Comparison of ENCODE assay signal across 10 cellular contexts in the genomic region with DNA sequence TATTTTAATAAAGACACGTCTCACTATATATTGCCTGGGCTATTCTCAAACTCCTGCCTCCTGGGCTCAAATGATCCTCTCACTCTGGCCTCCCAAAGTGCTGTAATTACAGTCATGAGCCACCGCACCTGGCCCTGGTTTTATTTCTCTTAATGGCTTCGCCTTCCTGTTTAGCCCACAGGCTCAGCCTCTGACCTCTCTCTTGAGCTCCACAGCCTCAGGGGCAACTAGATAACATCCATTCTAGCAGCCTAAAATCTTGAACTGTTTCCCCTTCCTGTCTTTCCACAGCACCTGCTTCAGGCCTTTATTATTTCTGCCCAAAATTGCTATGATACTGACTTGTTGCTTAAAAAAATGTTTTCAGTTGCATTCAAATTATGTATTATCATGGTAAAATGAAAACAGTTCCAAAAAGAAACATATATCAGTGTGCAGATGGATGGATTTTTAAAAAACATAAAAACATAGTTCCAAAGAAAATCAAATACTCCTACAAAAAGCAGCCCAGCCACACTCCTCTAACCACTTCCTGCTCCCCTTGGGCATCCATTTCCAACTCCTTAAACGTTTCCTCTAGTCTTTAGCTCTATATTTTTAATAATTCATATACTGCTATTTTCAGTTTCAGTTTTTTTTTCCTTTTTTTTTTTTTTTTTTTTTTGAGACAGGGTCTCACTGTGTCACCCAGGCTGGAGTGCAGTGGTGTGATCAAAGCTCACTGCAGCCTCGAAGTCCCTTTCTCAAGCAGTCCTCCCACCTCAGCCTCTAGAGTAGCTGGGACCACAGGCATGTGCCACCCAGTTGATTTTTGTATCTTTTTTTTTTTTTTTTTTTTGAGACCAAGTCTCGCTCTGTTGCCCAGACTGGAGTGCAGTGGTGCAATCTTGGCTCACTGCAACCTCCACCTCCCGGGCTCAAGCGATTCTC. TPM values are rescaled to one million over a fixed set of nuclear protein-coding genes. Genes with fewer than 3 reads are reported as not detected.
DNase-seq lines count a peak whose midpoint lies in the region; ATAC-seq, FAIRE-seq and TF ChIP-seq lines count a peak whose summit lies in the region.
"Had no signal": no experiment of that assay in that cellular context is flagged by ENCODE, and none has a peak within 500 bp of the region (broad histone marks: within the 10 kb centered on the region; RNA-seq: fewer than 3 reads in every experiment).

No MANE protein-coding gene starts in this region.

- H3K4me3 Mint-ChIP-seq in CD4-positive, CD25-positive, alpha-beta regulatory T cell = peak overlapping the region; percentile 24 to 73 (median 46)
- H3K4me3 Mint-ChIP-seq in effector memory CD8-positive, alpha-beta T cell = peak overlapping the region; percentile 33 to 42

- H3F3A ChIP-seq in OCI-LY1 (ENCODE audit: insufficient read depth, low read length) = no peaks in the 10 kb centered on the region

- H3K4me2 ChIP-seq in OCI-LY1 (ENCODE audit: low read length) = peak overlapping the region; percentile 10; the same call in 1 of the 2 replicates

- no peak for TF ChIP-seq CTCF in OCI-LY1 (IDR thresholded peaks at IDR 0.05; ENCODE audit: low read length)
- TF ChIP-seq CTCF in brain microvascular endothelial cell (IDR thresholded peaks at IDR 0.05; ENCODE audit: low read depth, low read length, missing control alignments) = no peak

- peak overlapping the region; percentile 67 for H3K27ac ChIP-seq in CD4-positive, CD25-positive, alpha-beta regulatory T cell (ENCODE audit: insufficient read depth, low read length, poor library complexity, severe bottlenecking)
- peak overlapping the region; percentile 75 for H3K27ac ChIP-seq in OCI-LY1 (ENCODE audit: low read depth, low read length, poor library complexity, severe bottlenecking)
- no peak overlapping the region for H3K27ac ChIP-seq in brain microvascular endothelial cell
- H3K27ac ChIP-seq: epithelial cell of prostate had no signal

- H3K36me3 Mint-ChIP-seq in CD4-positive, CD25-positive, alpha-beta regulatory T cell = peaks cover under 1% of the 10 kb centered on the region
- peaks cover 10% of the 10 kb centered on the region for H3K36me3 Mint-ChIP-seq in effector memory CD8-positive, alpha-beta T cell (ENCODE audit: insufficient read depth)

- H3K9me3 ChIP-seq in CD4-positive, CD25-positive, alpha-beta regulatory T cell (ENCODE audit: control insufficient read depth in 2 of 2, low read length in 2 of 2) = no peaks in the 10 kb centered on the region
- H3K9me3 ChIP-seq in OCI-LY1 (ENCODE audit: low read length) = no peaks in the 10 kb centered on the region

- no peaks in the 10 kb centered on the region for H3K36me3 ChIP-seq in CD4-positive, CD25-positive, alpha-beta regulatory T cell (ENCODE audit: control insufficient read depth, insufficient read depth, low read length)
- H3K36me3 ChIP-seq in OCI-LY1 (ENCODE audit: insufficient read depth, low read length) (no peaks in the 10 kb centered on the region), brain microvascular endothelial cell (replicated peaks) (no peaks in the 10 kb centered on the region)

- FAIRE-seq in GM19239 (lab: Jason Lieb, UNC) = peak; percentile 79

- ATAC-seq in CD4-positive, CD25-positive, alpha-beta regulatory T cell (ENCODE audit: low read depth in 2 of 2) = no peak
- no peak for ATAC-seq in effector memory CD8-positive, alpha-beta T cell (replicated peaks)
- no peak for ATAC-seq in HG03457 (IDR thresholded peaks at IDR 0.05; ENCODE audit: unreplicated experiment)
- ATAC-seq in HG02885 (IDR thresholded peaks at IDR 0.05; ENCODE audit: poor library complexity, unreplicated experiment) = no peak
- ATAC-seq in HG03354 (IDR thresholded peaks at IDR 0.05; ENCODE audit: poor library complexity, severe bottlenecking, unreplicated experiment) = no peak

- peaks cover 26% of the 10 kb centered on the region for H3K4me1 ChIP-seq in CD4-positive, CD25-positive, alpha-beta regulatory T cell (ENCODE audit: control insufficient read depth, insufficient read depth, low read length, poor library complexity, severe bottlenecking)
- peaks cover 46% of the 10 kb centered on the region for H3K4me1 ChIP-seq in OCI-LY1 (ENCODE audit: insufficient read depth, low read length, severe bottlenecking)

- H2AFZ ChIP-seq in OCI-LY1 (ENCODE audit: low read length) = no peak overlapping the region

- H3K4me3 ChIP-seq in CD4-positive, CD25-positive, alpha-beta regulatory T cell (ENCODE audit: low read depth, low read length) = peak overlapping the region; percentile 26
- H3K4me3 ChIP-seq in OCI-LY1 (ENCODE audit: low read depth, low read length, poor library complexity, severe bottlenecking) (no peak overlapping the region), brain microvascular endothelial cell (ENCODE audit: low read depth, low read length) (no peak overlapping the region)

- H3K79me2 ChIP-seq in OCI-LY1 (ENCODE audit: insufficient read depth, low read length) = no peaks in the 10 kb centered on the region

- H3K4me1 Mint-ChIP-seq in CD4-positive, CD25-positive, alpha-beta regulatory T cell = peaks cover 11 to 44% (median 23%) of the 10 kb centered on the region in 4 donors
- H3K4me1 Mint-ChIP-seq in effector memory CD8-positive, alpha-beta T cell (ENCODE audit: low read depth in 2 of 2) = peaks cover 21 to 22% of the 10 kb centered on the region in 2 donors

- DNase-seq in CD4-positive, CD25-positive, alpha-beta regulatory T cell = peak in 2 of 3 donors; percentile 11 to 41
- DNase-seq in GM19239 (ENCODE audit: insufficient read length, low spot score) = no peak
- no peak for DNase-seq in effector memory CD8-positive, alpha-beta T cell
- no peak for DNase-seq in brain microvascular endothelial cell
- DNase-seq: activated T-cell treated with anti-CD3 and anti-CD28 coated beads for 4 hours had no signal

- no peaks in the 10 kb centered on the region for H3K9me2 ChIP-seq in OCI-LY1 (ENCODE audit: low read depth, low read length)

- peak overlapping the region; percentile 81 to 92 (median 89) for H3K27ac Mint-ChIP-seq in CD4-positive, CD25-positive, alpha-beta regulatory T cell
- H3K27ac Mint-ChIP-seq in effector memory CD8-positive, alpha-beta T cell = peak overlapping the region; percentile 44 to 77

- peaks cover 2% of the 10 kb centered on the region for H3K27me3 Mint-ChIP-seq in CD4-positive, CD25-positive, alpha-beta regulatory T cell
- H3K27me3 Mint-ChIP-seq in effector memory CD8-positive, alpha-beta T cell = no peaks in the 10 kb centered on the region

- H3K27me3 ChIP-seq in CD4-positive, CD25-positive, alpha-beta regulatory T cell (ENCODE audit: control insufficient read depth, insufficient read depth, low read length) = no peaks in the 10 kb centered on the region
- H3K27me3 ChIP-seq in OCI-LY1 (ENCODE audit: insufficient read depth, low read length) (no peaks in the 10 kb centered on the region), brain microvascular endothelial cell (replicated peaks) (no peaks in the 10 kb centered on the region)

- no peaks in the 10 kb centered on the region for H3K9me3 Mint-ChIP-seq in CD4-positive, CD25-positive, alpha-beta regulatory T cell
- no peaks in the 10 kb centered on the region for H3K9me3 Mint-ChIP-seq in effector memory CD8-positive, alpha-beta T cell

- no peaks in the 10 kb centered on the region for H4K20me1 ChIP-seq in OCI-LY1 (ENCODE audit: insufficient read depth, low read length)

- in situ Hi-C loops in brain microvascular endothelial cell (cut with HindIII; ENCODE audit: low pct_ligation_motif_present, low sequenced_read_pairs) = no loop called here

- peak overlapping the region; percentile 35; the same call in 1 of the 2 replicates for H3K9ac ChIP-seq in OCI-LY1 (ENCODE audit: low read length)

RNA-seq across cellular contexts. Expression of gene BAZ1B, which starts 5.1 kb away (rescaled TPM):
- total RNA-seq in CD4-positive, CD25-positive, alpha-beta regulatory T cell = 61.8 TPM
- 10 to 100 TPM; 13.0 to 14.4 (median 13.8) TPM for polyA plus RNA-seq in CD4-positive, CD25-positive, alpha-beta regulatory T cell

RNA-seq across cellular contexts. Expression of gene BCL7B, which starts 30.3 kb away (rescaled TPM):
- total RNA-seq in CD4-positive, CD25-positive, alpha-beta regulatory T cell = 126 TPM
- 100 to 1,000 TPM in 1 of 4 donors, 10 to 100 TPM in 3; 78.9 to 105 (median 89.7) TPM for polyA plus RNA-seq in CD4-positive, CD25-positive, alpha-beta regulatory T cell

RNA-seq across cellular contexts. Expression of gene TBL2, which starts 51.2 kb away (rescaled TPM):
- 12.2 TPM for total RNA-seq in CD4-positive, CD25-positive, alpha-beta regulatory T cell
- 10 to 100 TPM; 24.1 to 32.5 (median 28.1) TPM for polyA plus RNA-seq in CD4-positive, CD25-positive, alpha-beta regulatory T cell

Comparison
In these comparisons a context has a peak if more than half of its experiments do, and no peak if none do; other contexts are left out.
1. DNase-seq: peak in CD4-positive, CD25-positive, alpha-beta regulatory T cell (2 of 3); none in GM19239 (single experiment), effector memory CD8-positive, alpha-beta T cell (0 of 3) and brain microvascular endothelial cell (single experiment).